Comparison of ENCODE assay signal across 12 cellular contexts in genomic region chr3:24004171-24004938, GRCh38. TPM values are rescaled to one million over a fixed set of nuclear protein-coding genes. Genes with fewer than 3 reads are reported as not detected.
DNase-seq lines count a peak whose midpoint lies in the region; ATAC-seq and TF ChIP-seq lines count a peak whose summit lies in the region.
"Had no signal": no experiment of that assay in that cellular context is flagged by ENCODE, and none has a peak within 500 bp of the region (broad histone marks: within the 10 kb centered on the region; RNA-seq: fewer than 3 reads in every experiment).

No MANE protein-coding gene starts in this region.

- no peaks in the 10 kb centered on the region for H3K36me3 Mint-ChIP-seq in stimulated activated memory B cell treated with anti-CD40 and anti-IgM and Interleukin-4, amounts not matched to agents 10 μg/mL and 1 μg/mL and 100 μg/mL, for 72 hours
- no peaks in the 10 kb centered on the region for H3K36me3 Mint-ChIP-seq in endothelial cell (ENCODE audit: low read depth, unreplicated experiment)
- H3K36me3 Mint-ChIP-seq: WTC11 had no signal

- H3K27ac Mint-ChIP-seq in stimulated activated memory B cell treated with anti-CD40 and anti-IgM and Interleukin-4, amounts not matched to agents 10 μg/mL and 1 μg/mL and 100 μg/mL, for 72 hours: no peak overlapping the region
- no peak overlapping the region for H3K27ac Mint-ChIP-seq in endothelial cell (ENCODE audit: unreplicated experiment)
- H3K27ac Mint-ChIP-seq: WTC11 had no signal

- H3K4me3 Mint-ChIP-seq in stimulated activated memory B cell treated with anti-CD40 and anti-IgM and Interleukin-4, amounts not matched to agents 10 μg/mL and 1 μg/mL and 100 μg/mL, for 72 hours: no peak overlapping the region
- H3K4me3 Mint-ChIP-seq in endothelial cell (ENCODE audit: unreplicated experiment): no peak overlapping the region
- H3K4me3 Mint-ChIP-seq: neural crest cell, WTC11 had no signal

- peak; percentile 79 for ATAC-seq in HG02763 (IDR thresholded peaks at IDR 0.05; ENCODE audit: unreplicated experiment)
- peak; percentile 72 for ATAC-seq in stimulated activated memory B cell treated with anti-CD40 and anti-IgM and Interleukin-4, amounts not matched to agents 10 μg/mL and 1 μg/mL and 100 μg/mL, for 72 hours
- ATAC-seq: WTC11 had no signal

- DNase-seq in activated T-cell treated with anti-CD3 and anti-CD28 coated beads for 24 hours (ENCODE audit: low read depth): peak; percentile 8
- no peak for DNase-seq in activated T-cell treated with anti-CD3 and anti-CD28 coated beads for 4 hours
- peak; percentile 55 for DNase-seq in HT1080 (ENCODE audit: low read depth)
- DNase-seq in occipital lobe (lab: John Stamatoyannopoulos, UW): no peak
- DNase-seq in SKM-1 treated with dmso at 0.1 percent for 144 hours (lab: John Stamatoyannopoulos, UW; ENCODE audit: unreplicated experiment): no peak
- DNase-seq in endothelial cell (ENCODE audit: low spot score): no peak
- DNase-seq: KG1, NCI-H82 had no signal

- peaks cover 2% of the 10 kb centered on the region for H3K4me1 Mint-ChIP-seq in stimulated activated memory B cell treated with anti-CD40 and anti-IgM and Interleukin-4, amounts not matched to agents 10 μg/mL and 1 μg/mL and 100 μg/mL, for 72 hours
- peaks cover 3% of the 10 kb centered on the region for H3K4me1 Mint-ChIP-seq in endothelial cell (ENCODE audit: unreplicated experiment)
- H3K4me1 Mint-ChIP-seq: WTC11 had no signal

- TF ChIP-seq CTCF in endothelial cell (IDR thresholded peaks at IDR 0.05; ENCODE audit: unreplicated experiment): no peak

- H3K27me3 Mint-ChIP-seq in stimulated activated memory B cell treated with anti-CD40 and anti-IgM and Interleukin-4, amounts not matched to agents 10 μg/mL and 1 μg/mL and 100 μg/mL, for 72 hours: no peaks in the 10 kb centered on the region
- peaks cover 2% of the 10 kb centered on the region for H3K27me3 Mint-ChIP-seq in endothelial cell (ENCODE audit: unreplicated experiment)

- no peaks in the 10 kb centered on the region for H3K9me3 Mint-ChIP-seq in stimulated activated memory B cell treated with anti-CD40 and anti-IgM and Interleukin-4, amounts not matched to agents 10 μg/mL and 1 μg/mL and 100 μg/mL, for 72 hours
- H3K9me3 Mint-ChIP-seq in endothelial cell (ENCODE audit: unreplicated experiment): no peaks in the 10 kb centered on the region

RNA-seq across cellular contexts. Expression of gene NR1D2, which starts 59.3 kb away (rescaled TPM):
- 29.6 and 46.4 TPM in 2 replicates for total RNA-seq in HT1080 (2014; rRNA removed; shearing (Covaris generic))
- 31.0 and 44.0 TPM in 2 replicates for polyA plus RNA-seq in HT1080 (2015; cell fraction: cytosol; rRNA removed)
- polyA plus RNA-seq in HT1080 (2015; cell fraction: nucleus; rRNA removed): 26.8 and 28.7 TPM in 2 replicates
- total RNA-seq in occipital lobe (41.5 TPM), endothelial cell (ENCODE audit: unreplicated experiment) (17.2 TPM)

Comparison
In these comparisons a context has a peak if more than half of its experiments do, and no peak if none do; other contexts are left out.
1. DNase-seq: peak in activated T-cell treated with anti-CD3 and anti-CD28 coated beads for 24 hours (single experiment) and HT1080 (single experiment); none in activated T-cell treated with anti-CD3 and anti-CD28 coated beads for 4 hours (single experiment), occipital lobe (single experiment), SKM-1 treated with dmso at 0.1 percent for 144 hours (single experiment) and endothelial cell (single experiment).